1 cellular context compared by ENCODE assay signal in the genomic region with DNA sequence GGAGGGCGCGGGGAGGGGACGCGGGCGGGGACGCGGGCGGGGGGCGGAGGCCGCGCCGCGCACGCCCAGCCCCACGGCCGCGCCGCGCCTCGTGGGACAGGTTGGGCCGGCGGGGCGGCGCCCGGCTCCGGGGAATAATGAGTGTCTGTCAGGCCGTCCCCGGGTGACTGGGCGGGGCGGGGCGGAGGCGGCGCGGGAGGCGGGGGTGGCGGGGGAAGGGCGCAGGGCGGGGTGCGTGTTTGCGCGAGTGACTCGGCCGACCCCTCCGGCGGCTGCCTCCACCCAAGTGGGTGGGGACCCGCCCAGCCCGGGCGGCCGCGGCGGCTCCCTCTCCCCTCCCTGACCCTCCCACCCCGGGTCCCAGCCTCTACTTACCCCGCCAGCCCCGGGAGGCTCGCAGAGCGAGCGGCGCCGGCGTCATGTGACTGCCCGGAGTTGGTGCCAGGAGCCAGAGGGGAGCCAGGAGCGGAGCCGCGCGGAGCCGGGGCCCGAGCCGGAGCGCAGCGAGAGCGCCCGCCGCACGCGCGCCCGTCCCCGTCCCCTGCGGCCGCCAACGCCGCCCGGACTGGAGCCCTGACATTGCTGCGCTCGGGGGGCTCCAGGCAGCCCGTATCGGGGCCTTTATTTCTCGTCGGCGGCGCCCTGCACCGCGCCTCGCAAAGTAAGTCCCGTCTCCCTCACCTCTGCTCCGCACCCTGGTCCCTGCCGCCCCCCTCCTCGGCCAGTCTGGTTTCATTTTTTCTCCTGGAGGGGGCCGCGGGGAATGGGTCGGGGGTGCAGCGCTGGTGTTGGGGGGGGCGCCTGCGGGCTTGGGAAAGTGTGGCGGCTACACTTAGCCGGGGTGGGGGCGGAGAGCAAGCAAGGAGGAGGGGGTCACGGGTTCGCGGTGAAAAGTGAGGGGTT.
TF ChIP-seq lines count a peak whose summit lies in the region.

A gene (plus strand): TSS at position 399 of the 903 bp plus-strand sequence. CDS start 16,427 bp downstream, outside the sequence.

TF ChIP-seq in IMR-90, 13 proteins besides CTCF, POLR2A, EP300 and RAD21 (continued from another document):
- TF ChIP-seq, protein P1, sequence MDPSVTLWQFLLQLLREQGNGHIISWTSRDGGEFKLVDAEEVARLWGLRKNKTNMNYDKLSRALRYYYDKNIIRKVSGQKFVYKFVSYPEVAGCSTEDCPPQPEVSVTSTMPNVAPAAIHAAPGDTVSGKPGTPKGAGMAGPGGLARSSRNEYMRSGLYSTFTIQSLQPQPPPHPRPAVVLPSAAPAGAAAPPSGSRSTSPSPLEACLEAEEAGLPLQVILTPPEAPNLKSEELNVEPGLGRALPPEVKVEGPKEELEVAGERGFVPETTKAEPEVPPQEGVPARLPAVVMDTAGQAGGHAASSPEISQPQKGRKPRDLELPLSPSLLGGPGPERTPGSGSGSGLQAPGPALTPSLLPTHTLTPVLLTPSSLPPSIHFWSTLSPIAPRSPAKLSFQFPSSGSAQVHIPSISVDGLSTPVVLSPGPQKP (IDR thresholded peaks at IDR 0.05; ENCODE audit: borderline replicate concordance, low read depth, low read length), result no peak
- TF ChIP-seq CHD1 (IDR thresholded peaks at IDR 0.05; ENCODE audit: low read depth, low read length), result peak; percentile 67; the same call in 1 of the 2 replicates
- TF ChIP-seq MAFK (IDR thresholded peaks at IDR 0.05; ENCODE audit: low read depth, low read length), result no peak
- TF ChIP-seq CEBPB (IDR thresholded peaks at IDR 0.05; ENCODE audit: low read depth, low read length), result no peak
- no peak for TF ChIP-seq FOS (IDR thresholded peaks at IDR 0.05; ENCODE audit: low read depth, low read length)
- no peak for TF ChIP-seq RCOR1 (IDR thresholded peaks at IDR 0.05; ENCODE audit: insufficient replicate concordance, low read length)
- TF ChIP-seq SMC3 (IDR thresholded peaks at IDR 0.05; ENCODE audit: low read depth, low read length), result no peak
- TF ChIP-seq MXI1 (IDR thresholded peaks at IDR 0.05; ENCODE audit: borderline replicate concordance, low read depth, low read length), result no peak
